In genomic region chr18:13216732-13217465, GRCh38 we compare ENCODE assay signal across 8 cellular contexts. TPM values are rescaled to one million over a fixed set of nuclear protein-coding genes. Genes with fewer than 3 reads are reported as not detected.
DNase-seq lines count a peak whose midpoint lies in the region; ATAC-seq, FAIRE-seq and TF ChIP-seq lines count a peak whose summit lies in the region.

No MANE protein-coding gene starts in this region.

- H3K9me3 ChIP-seq in Panc1 (ENCODE audit: control insufficient read depth, insufficient read depth, low read depth, low read length) (no peaks in the 10 kb centered on the region), iPS-18a (ENCODE audit: control insufficient read depth, low read depth, low read length) (no peaks in the 10 kb centered on the region), small intestine (ENCODE audit: control insufficient read depth, low read depth) (no peaks in the 10 kb centered on the region)

- no peak for FAIRE-seq in small intestine (lab: Jason Lieb, UNC)

- H3K9me3 Mint-ChIP-seq in activated naive CD8-positive, alpha-beta T cell treated with anti-CD3 and anti-CD28 coated beads, Interleukin-2, amount 10 ng/mL, durations not matched to agents 7 days and 5 days = no peaks in the 10 kb centered on the region

- POLR2A ChIA-PET in BJ (lab: Charles Lee) = no interaction called here
- POLR2A ChIA-PET in Panc1 (lab: Charles Lee) = no interaction called here
- POLR2A ChIA-PET in activated naive CD8-positive, alpha-beta T cell treated with anti-CD3 and anti-CD28 coated beads, Interleukin-2, amount 10 ng/mL, durations not matched to agents 7 days and 5 days (lab: Charles Lee) = interaction anchor here (0.6 to 1.6 kb wide), 6 partner anchors 15 to 398 kb away, joined by 3 to 9 read pairs (median 4); no protein-coding TSS in a partner anchor

- H3K27ac Mint-ChIP-seq in activated naive CD8-positive, alpha-beta T cell treated with anti-CD3 and anti-CD28 coated beads, Interleukin-2, amount 10 ng/mL, durations not matched to agents 7 days and 5 days = peak overlapping the region; percentile 59

- 0 out of 2 replicates have a peak, but pooled peaks have one; percentile 1 for TF ChIP-seq CTCF in BJ (IDR thresholded peaks at IDR 0.05; ENCODE audit: insufficient read depth, low read depth, low read length)
- TF ChIP-seq CTCF in Panc1 (IDR thresholded peaks at IDR 0.05) = peak; percentile 63

- H3K4me1 ChIP-seq in Panc1 (ENCODE audit: control insufficient read depth, insufficient read depth, low read length) (no peaks in the 10 kb centered on the region; the same call in 1 of the 2 replicates), iPS-18a (ENCODE audit: control insufficient read depth, low read depth, low read length) (peaks cover 3% of the 10 kb centered on the region), small intestine (ENCODE audit: control insufficient read depth in 2 of 2, insufficient read depth in 1 of 2, low read depth in 1 of 2, low read length in 1 of 2) (peaks cover 3 to 9% of the 10 kb centered on the region in 2 donors)

- ATAC-seq in GM21381 (IDR thresholded peaks at IDR 0.05; ENCODE audit: unreplicated experiment) (peak; percentile 37), Panc1 (peak; percentile 67), HG03521 (IDR thresholded peaks at IDR 0.05; ENCODE audit: unreplicated experiment) (no peak)
- ATAC-seq in activated naive CD8-positive, alpha-beta T cell treated with anti-CD3 and anti-CD28 coated beads, Interleukin-2, amount 10 ng/mL, durations not matched to agents 7 days and 5 days (ENCODE audit: low read depth) = peak; percentile 70

- peaks cover 22% of the 10 kb centered on the region for H3K27me3 ChIP-seq in BJ (ENCODE audit: control insufficient read depth, insufficient read depth, low read length)
- H3K27me3 ChIP-seq in Panc1 (ENCODE audit: control insufficient read depth, insufficient read depth, low read length) = peaks cover 33% of the 10 kb centered on the region
- peaks cover 58% of the 10 kb centered on the region for H3K27me3 ChIP-seq in iPS-18a (ENCODE audit: control insufficient read depth, insufficient read depth, low read length)
- no peaks in the 10 kb centered on the region for H3K27me3 ChIP-seq in small intestine (ENCODE audit: control insufficient read depth in 2 of 2, insufficient read depth in 2 of 2, low read length in 2 of 2)

- DNase-seq in BJ (ENCODE audit: low read depth) (no peak), Panc1 (ENCODE audit: low read depth, low spot score) (no peak), small intestine (peak; percentile 40), mesenteric fat pad (ENCODE audit: low spot score) (no peak)
- peak; percentile 79 for DNase-seq in activated naive CD8-positive, alpha-beta T cell treated with anti-CD3 and anti-CD28 coated beads, Interleukin-2, amount 10 ng/mL, durations not matched to agents 7 days and 5 days

- in situ Hi-C loops in Panc1 (cut with HindIII; ENCODE audit: low pct_unique_long_range_greater_than_20kb, low sequenced_read_pairs) = no loop called here

- H3K36me3 ChIP-seq in BJ (ENCODE audit: control insufficient read depth, insufficient read depth, low read length) = no peaks in the 10 kb centered on the region
- no peaks in the 10 kb centered on the region for H3K36me3 ChIP-seq in Panc1 (ENCODE audit: control insufficient read depth, insufficient read depth, low read length)
- H3K36me3 ChIP-seq in iPS-18a (ENCODE audit: control insufficient read depth, low read depth, low read length) = no peaks in the 10 kb centered on the region
- H3K36me3 ChIP-seq in small intestine (ENCODE audit: control insufficient read depth in 2 of 2, insufficient read depth in 2 of 2, low read length in 2 of 2) = no peaks in the 10 kb centered on the region

- no peak overlapping the region for H3K27ac ChIP-seq in Panc1 (ENCODE audit: low read length)
- no peak overlapping the region for H3K27ac ChIP-seq in iPS-18a (ENCODE audit: low read length)
- H3K27ac ChIP-seq in small intestine (ENCODE audit: low read depth in 1 of 2, low read length in 1 of 2) = peak overlapping the region; percentile 45 to 67

- 1 to 2% (median 2%) methylated on average over 47 to 59 of the region's 59 CpGs for WGBS in small intestine, 3 donors

- BruUV-seq in Panc1 (replicated peaks; lab: Mats Ljungman, UMichigan) = no TSS peak

- peaks cover 27% of the 10 kb centered on the region for H3K4me1 Mint-ChIP-seq in activated naive CD8-positive, alpha-beta T cell treated with anti-CD3 and anti-CD28 coated beads, Interleukin-2, amount 10 ng/mL, durations not matched to agents 7 days and 5 days

- H3K4me3 ChIP-seq in BJ (ENCODE audit: low read depth, low read length) (no peak overlapping the region), Panc1 (ENCODE audit: low read depth in 2 of 2, low read length in 2 of 2) (peak overlapping the region in 1 of 2 experiments; percentile 39; a peak in 3 of 4 replicates), iPS-18a (ENCODE audit: low read length) (peak overlapping the region; percentile 54), small intestine (ENCODE audit: low read depth in 1 of 2, low read length in 2 of 2) (peak overlapping the region; percentile 66 to 91)

- H3K36me3 Mint-ChIP-seq in activated naive CD8-positive, alpha-beta T cell treated with anti-CD3 and anti-CD28 coated beads, Interleukin-2, amount 10 ng/mL, durations not matched to agents 7 days and 5 days = peaks cover 4% of the 10 kb centered on the region

- peaks cover 32% of the 10 kb centered on the region for H3K27me3 Mint-ChIP-seq in activated naive CD8-positive, alpha-beta T cell treated with anti-CD3 and anti-CD28 coated beads, Interleukin-2, amount 10 ng/mL, durations not matched to agents 7 days and 5 days

- intact Hi-C loops in Panc1 (cut with micrococcal nuclease; ENCODE audit: unreplicated experiment) = loop anchor here (5.0 to 10.0 kb wide), 2 partner anchors 62 to 315 kb away; no protein-coding TSS in a partner anchor

- peak overlapping the region; percentile 86 for H3K4me3 Mint-ChIP-seq in activated naive CD8-positive, alpha-beta T cell treated with anti-CD3 and anti-CD28 coated beads, Interleukin-2, amount 10 ng/mL, durations not matched to agents 7 days and 5 days

- CTCF ChIA-PET in BJ (lab: Yijun Ruan, JAX) = interaction anchor here (0.8 to 2.1 kb wide), 7 partner anchors 8 to 412 kb away, joined by 3 to 9 read pairs (median 4); no protein-coding TSS in a partner anchor
- CTCF ChIA-PET in Panc1 (lab: Charles Lee) = interaction anchor here (0.6 to 0.7 kb wide), 2 partner anchors 314 to 1421 kb away, joined by 3 to 7 read pairs; no protein-coding TSS in a partner anchor

- H3K9ac ChIP-seq in iPS-18a (ENCODE audit: low read length) = no peak overlapping the region

RNA-seq across cellular contexts. Expression of gene LDLRAD4, which starts 1.7 kb away (rescaled TPM):
- 0.07 TPM in 1 of 2 replicates, not detected in the other for polyA plus RNA-seq in BJ (2011; rRNA removed)
- polyA minus RNA-seq in BJ (2011; rRNA and poly(A)+ RNA removed) = 0.62 TPM in 1 of 2 replicates, not detected in the other
- 0.28 TPM for total RNA-seq in Panc1 (2021; ENCODE audit: unreplicated experiment)
- polyA plus RNA-seq in Panc1 (2012; ENCODE audit: insufficient read length) = 0.50 TPM
- total RNA-seq in activated naive CD8-positive, alpha-beta T cell treated with anti-CD3 and anti-CD28 coated beads, Interleukin-2, amount 10 ng/mL, durations not matched to agents 7 days and 5 days = 10 to 100 TPM; 40.3 to 44.3 TPM
- 1 to 10 TPM; 2.7 to 7.4 (median 6.6) TPM for polyA plus RNA-seq in small intestine
- total RNA-seq in mesenteric fat pad = 39.6 TPM

Comparison
In these comparisons a context has a peak if more than half of its experiments do, and no peak if none do; other contexts are left out.
1. DNase-seq: peak in activated naive CD8-positive, alpha-beta T cell treated with anti-CD3 and anti-CD28 coated beads, Interleukin-2, amount 10 ng/mL, durations not matched to agents 7 days and 5 days (single experiment) and small intestine (single experiment); none in BJ (single experiment), Panc1 (single experiment) and mesenteric fat pad (single experiment).
2. H3K27ac ChIP-seq: peak in small intestine (2 of 2); none in Panc1 (single experiment) and iPS-18a (single experiment).
3. RNA of gene LDLRAD4, which starts 1.7 kb away (total RNA-seq): 40.3 to 44.3 TPM in activated naive CD8-positive, alpha-beta T cell treated with anti-CD3 and anti-CD28 coated beads, Interleukin-2, amount 10 ng/mL, durations not matched to agents 7 days and 5 days and 39.6 TPM in mesenteric fat pad (single experiment); 0.28 TPM in Panc1 (single experiment); every median in the first group is over 10 times any median in the second.